ENCODE assay signal across 19 cellular contexts in genomic region chr1:214537872-214538473, GRCh38. TPM values are rescaled to one million over a fixed set of nuclear protein-coding genes. Genes with fewer than 3 reads are reported as not detected.
DNase-seq lines count a peak whose midpoint lies in the region; ATAC-seq, FAIRE-seq and TF ChIP-seq lines count a peak whose summit lies in the region.
"Had no signal": no experiment of that assay in that cellular context is flagged by ENCODE, and none has a peak within 500 bp of the region (broad histone marks: within the 10 kb centered on the region; RNA-seq: fewer than 3 reads in every experiment).

No MANE protein-coding gene starts in this region.

- FAIRE-seq in keratinocyte (lab: Jason Lieb, UNC) = peak; percentile 44

- H4K20me1 ChIP-seq in IMR-90 (ENCODE audit: insufficient read depth, low read length) (peaks cover 70% of the 10 kb centered on the region), keratinocyte (ENCODE audit: control insufficient read depth, extremely low read depth, insufficient read depth, low read length) (peaks cover 29% of the 10 kb centered on the region)

- peak overlapping the region; percentile 66; the same call in 1 of the 2 replicates for H3K23ac ChIP-seq in IMR-90 (ENCODE audit: low read depth, low read length)

- no peak overlapping the region for H4K91ac ChIP-seq in IMR-90 (ENCODE audit: insufficient read depth, low read depth, low read length)

- H3K27me3 Mint-ChIP-seq in WTC11 (ENCODE audit: low read depth) = no peaks in the 10 kb centered on the region
- no peaks in the 10 kb centered on the region for H3K27me3 Mint-ChIP-seq in activated CD4-positive, alpha-beta T cell treated with anti-CD3 and anti-CD28 coated beads, Interleukin-2, amount 10 ng/mL, durations not matched to agents 7 days and 5 days

- no peak overlapping the region for H2BK20ac ChIP-seq in IMR-90 (ENCODE audit: low read depth, low read length)

- CTCF ChIA-PET in IMR-90 (lab: Yijun Ruan, JAX) = no interaction called here
- CTCF ChIA-PET in WTC11 (lab: Charles Lee) = interaction anchor here (1.7 kb wide), 1 partner anchor 206 kb away, joined by 5 read pairs; no protein-coding TSS in a partner anchor
- CTCF ChIA-PET in activated CD4-positive, alpha-beta T cell treated with anti-CD3 and anti-CD28 coated beads, Interleukin-2, amount 10 ng/mL, durations not matched to agents 7 days and 5 days (lab: Charles Lee) = no interaction called here

- WGBS in IMR-90 (ENCODE audit: extremely low coverage in 2 of 2, insufficient read length in 1 of 2), 2 experiments = no CpG with 5 or more reads among the region's 4 CpGs
- 53 to 68% (median 57%) methylated on average over 4 of the region's 4 CpGs for WGBS in psoas muscle, 3 donors

- H3K79me1 ChIP-seq in IMR-90 (ENCODE audit: low read depth in 1 of 2, low read length in 2 of 2) = peaks cover 14 to 67% of the 10 kb centered on the region in 2 experiments; a peak in 3 of 4 replicates

- H3K27ac Mint-ChIP-seq in WTC11 = no peak overlapping the region
- H3K27ac Mint-ChIP-seq in activated CD4-positive, alpha-beta T cell treated with anti-CD3 and anti-CD28 coated beads, Interleukin-2, amount 10 ng/mL, durations not matched to agents 7 days and 5 days = no peak overlapping the region
- H3K27ac Mint-ChIP-seq: CD14-positive monocyte, IgD-negative memory B cell had no signal

- H3K4me1 ChIP-seq in IMR-90 (ENCODE audit: control insufficient read depth, insufficient read depth, low read length) (peaks cover 20% of the 10 kb centered on the region), keratinocyte (ENCODE audit: control insufficient read depth, extremely low read depth, insufficient read depth, low read length) (peaks cover 45% of the 10 kb centered on the region), psoas muscle (peaks cover 60% of the 10 kb centered on the region)

- no peak overlapping the region for H2BK120ac ChIP-seq in IMR-90 (ENCODE audit: low read depth, low read length)

- H3K9ac ChIP-seq in IMR-90 (ENCODE audit: low read depth, low read length) (no peak overlapping the region), keratinocyte (ENCODE audit: control insufficient read depth, extremely low read depth, insufficient read depth, low read length) (peak overlapping the region; percentile 28)
- H3K9ac ChIP-seq: GM23248 had no signal

- no peak for TF ChIP-seq POLR2A in IMR-90 (IDR thresholded peaks at IDR 0.05; ENCODE audit: low read depth, low read length)

- BruUV-seq in IMR-90 (replicated peaks; lab: Mats Ljungman, UMichigan) = no TSS peak

- no peak overlapping the region for H3K27ac ChIP-seq in IMR-90 (ENCODE audit: insufficient read depth, low read length)
- peak overlapping the region; percentile 36 for H3K27ac ChIP-seq in keratinocyte (ENCODE audit: control insufficient read depth, insufficient read depth, low read length)
- H3K27ac ChIP-seq in psoas muscle = peak overlapping the region; percentile 69
- H3K27ac ChIP-seq: GM23248, RWPE1 had no signal

- H3K4me2 ChIP-seq in IMR-90 (ENCODE audit: low read depth, low read length) (peak overlapping the region; percentile 47; the same call in 1 of the 2 replicates), keratinocyte (ENCODE audit: control insufficient read depth, extremely low read depth, insufficient read depth, low read depth, low read length) (peak overlapping the region; percentile 54)

- H3K9me3 ChIP-seq in IMR-90 (ENCODE audit: control insufficient read depth, insufficient read depth, low read length) (no peaks in the 10 kb centered on the region), keratinocyte (ENCODE audit: control insufficient read depth, low read depth, low read length) (no peaks in the 10 kb centered on the region), psoas muscle (no peaks in the 10 kb centered on the region)
- H3K9me3 ChIP-seq: Caco-2 had no signal

- peaks cover 6% of the 10 kb centered on the region for H3K9me3 Mint-ChIP-seq in WTC11
- no peaks in the 10 kb centered on the region for H3K9me3 Mint-ChIP-seq in activated CD4-positive, alpha-beta T cell treated with anti-CD3 and anti-CD28 coated beads, Interleukin-2, amount 10 ng/mL, durations not matched to agents 7 days and 5 days
- H3K9me3 Mint-ChIP-seq: IgD-negative memory B cell had no signal

- no peak overlapping the region for H2AK9ac ChIP-seq in IMR-90 (replicated peaks; ENCODE audit: low read depth, low read length, poor library complexity)

- POLR2A ChIA-PET in IMR-90 (lab: Charles Lee; ENCODE audit: unreplicated experiment) (no interaction called here), WTC11 (lab: Charles Lee) (interaction anchor here (1.4 to 1.7 kb wide), 2 partner anchors 12 to 14 kb away, joined by 6 to 7 read pairs; partner anchors contain the start of gene PTPN14)
- POLR2A ChIA-PET in activated CD4-positive, alpha-beta T cell treated with anti-CD3 and anti-CD28 coated beads, Interleukin-2, amount 10 ng/mL, durations not matched to agents 7 days and 5 days (lab: Charles Lee) = no interaction called here

- H3K9me1 ChIP-seq in IMR-90 (ENCODE audit: insufficient read depth, low read length) = peaks cover 20% of the 10 kb centered on the region
- peaks cover 10% of the 10 kb centered on the region for H3K9me1 ChIP-seq in keratinocyte (ENCODE audit: control insufficient read depth, extremely low read depth, insufficient read depth, low read length)

- no peak for TF ChIP-seq RAD21 in IMR-90 (IDR thresholded peaks at IDR 0.05; ENCODE audit: low read length)

- H3K27me3 ChIP-seq in IMR-90 (ENCODE audit: control insufficient read depth, insufficient read depth, low read length) (no peaks in the 10 kb centered on the region), keratinocyte (ENCODE audit: control insufficient read depth, extremely low read depth, insufficient read depth, low read length) (no peaks in the 10 kb centered on the region), psoas muscle (ENCODE audit: insufficient read depth in 3 of 3, low read length in 2 of 3) (no peaks in the 10 kb centered on the region)

- H2BK5ac ChIP-seq in IMR-90 (ENCODE audit: low read depth, low read length, poor library complexity, severe bottlenecking) = peak overlapping the region; percentile 13

- in situ Hi-C loops in IMR-90 (cut with MboI; ENCODE audit: low sequenced_read_pairs) = no loop called here
- in situ Hi-C loops in GM13976 (cut with MboI; ENCODE audit: low sequenced_read_pairs, unreplicated experiment) = no loop called here

- H4K8ac ChIP-seq in IMR-90 (ENCODE audit: low read depth in 2 of 2, low read length in 2 of 2) = no peak overlapping the region

- H3K18ac ChIP-seq in IMR-90 (ENCODE audit: low read depth, low read length) = no peak overlapping the region

- DNase-seq in IMR-90 (no peak), WTC11 (ENCODE audit: low spot score) (no peak), keratinocyte (ENCODE audit: low read depth, low spot score) (no peak), psoas muscle (no peak), HCEC 1CT (no peak), GM13976 (ENCODE audit: low spot score) (no peak), globus pallidus (ENCODE audit: low spot score) (no peak)
- DNase-seq in activated CD4-positive, alpha-beta T cell treated with anti-CD3 and anti-CD28 coated beads, Interleukin-2, amount 10 ng/mL, durations not matched to agents 7 days and 5 days = no peak
- DNase-seq: ACHN, AML-193, Caco-2, NCI-H1930, NCI-H2171, OCI-M1 had no signal

- no peak overlapping the region for H3K4me3 Mint-ChIP-seq in WTC11
- H3K4me3 Mint-ChIP-seq in activated CD4-positive, alpha-beta T cell treated with anti-CD3 and anti-CD28 coated beads, Interleukin-2, amount 10 ng/mL, durations not matched to agents 7 days and 5 days = no peak overlapping the region
- H3K4me3 Mint-ChIP-seq: CD14-positive monocyte, IgD-negative memory B cell had no signal

- H3K36me3 Mint-ChIP-seq in WTC11 = peaks cover 9% of the 10 kb centered on the region
- no peaks in the 10 kb centered on the region for H3K36me3 Mint-ChIP-seq in activated CD4-positive, alpha-beta T cell treated with anti-CD3 and anti-CD28 coated beads, Interleukin-2, amount 10 ng/mL, durations not matched to agents 7 days and 5 days (ENCODE audit: low read depth)
- H3K36me3 Mint-ChIP-seq: CD14-positive monocyte, IgD-negative memory B cell had no signal

- intact Hi-C loops in IMR-90 (cut with micrococcal nuclease) (no loop called here), psoas muscle (cut with DNase I) (loop anchor here in 1 of 2 donors (5.0 kb wide), 1 partner anchor 36 kb away; no protein-coding TSS in a partner anchor)

- H3K4ac ChIP-seq in IMR-90 (ENCODE audit: low read depth, low read length) = no peak overlapping the region

- TF ChIP-seq CTCF in IMR-90 (conservative IDR thresholded peaks at IDR 0.05; ENCODE audit: low read depth, low read length) = no peak
- no peak for TF ChIP-seq CTCF in WTC11 (IDR thresholded peaks at IDR 0.05)
- TF ChIP-seq CTCF in keratinocyte (optimal IDR thresholded peaks at IDR 0.05 in 1 of 3, IDR thresholded peaks at IDR 0.05 in 1 of 3, conservative IDR thresholded peaks at IDR 0.05 in 1 of 3; ENCODE audit: extremely low read depth in 1 of 3, insufficient read depth in 2 of 3, low read length in 3 of 3) = no peak
- TF ChIP-seq CTCF in psoas muscle (IDR thresholded peaks at IDR 0.05) = no peak
- no peak for TF ChIP-seq CTCF in GM13976 (IDR thresholded peaks at IDR 0.05; ENCODE audit: borderline replicate concordance, control extremely low read depth, extremely low read depth, insufficient read depth, missing control alignments)

- H3K79me2 ChIP-seq in keratinocyte (ENCODE audit: control insufficient read depth, insufficient read depth, low read length) = peaks cover 96% of the 10 kb centered on the region

- H3K4me3 ChIP-seq in IMR-90 (ENCODE audit: insufficient read depth, low read depth, low read length) (no peak overlapping the region), keratinocyte (ENCODE audit: control insufficient read depth in 2 of 3, extremely low read depth in 1 of 3, insufficient read depth in 2 of 3, low read depth in 1 of 3, low read length in 3 of 3) (peak overlapping the region in 1 of 3 experiments; percentile 18), psoas muscle (peak overlapping the region; percentile 19)
- H3K4me3 ChIP-seq: GM23248 had no signal

- H4K5ac ChIP-seq in IMR-90 (ENCODE audit: low read depth, low read length) = no peak overlapping the region

- H3K56ac ChIP-seq in IMR-90 (ENCODE audit: extremely low read depth, insufficient read depth, low read length) = no peak overlapping the region

- dilution Hi-C loops in IMR-90 (cut with HindIII; ENCODE audit: low sequenced_read_pairs, unreplicated experiment) (no loop called here), keratinocyte (cut with MboI; ENCODE audit: extremely low pct_ligation_motif_present, low sequenced_read_pairs) (no loop called here)

- no peak overlapping the region for H2BK15ac ChIP-seq in IMR-90 (ENCODE audit: low read depth, low read length)

- H3K36me3 ChIP-seq in IMR-90 (ENCODE audit: control insufficient read depth, insufficient read depth, low read length) = peaks cover 4% of the 10 kb centered on the region
- H3K36me3 ChIP-seq in keratinocyte (ENCODE audit: control insufficient read depth in 2 of 2, extremely low read depth in 1 of 2, insufficient read depth in 2 of 2, low read length in 2 of 2) = peaks cover 7 to 13% of the 10 kb centered on the region in 2 experiments
- H3K36me3 ChIP-seq in psoas muscle (ENCODE audit: insufficient read depth in 1 of 2, low read depth in 1 of 2) = no peaks in the 10 kb centered on the region

- ATAC-seq in IMR-90 (ENCODE audit: low read depth) (no peak), WTC11 (peak; percentile 31; the same call in 1 of the 2 replicates), psoas muscle (no peak)
- ATAC-seq: HCT116 had no signal

- H2AFZ ChIP-seq in IMR-90 (replicated peaks; ENCODE audit: low read length, poor library complexity) (no peak overlapping the region), keratinocyte (ENCODE audit: control insufficient read depth, low read length) (no peak overlapping the region)
- H2AFZ ChIP-seq: GM23248 had no signal

- peaks cover 43% of the 10 kb centered on the region for H3K4me1 Mint-ChIP-seq in WTC11
- H3K4me1 Mint-ChIP-seq in activated CD4-positive, alpha-beta T cell treated with anti-CD3 and anti-CD28 coated beads, Interleukin-2, amount 10 ng/mL, durations not matched to agents 7 days and 5 days = no peaks in the 10 kb centered on the region
- H3K4me1 Mint-ChIP-seq: CD14-positive monocyte, IgD-negative memory B cell had no signal

- no peak overlapping the region for H3K14ac ChIP-seq in IMR-90 (replicated peaks; ENCODE audit: low read depth, low read length)

- H2AK5ac ChIP-seq in IMR-90 (ENCODE audit: low read depth, low read length) = no peak overlapping the region; the same call in 1 of the 2 replicates

RNA-seq across cellular contexts. Expression of gene PTPN14, which starts 13.4 kb away (rescaled TPM):
- total RNA-seq in IMR-90 (2012; rRNA removed) (31.7 and 42.8 TPM in 2 replicates), WTC11 (2021) (83.3 to 88.4 TPM (median 86.4 TPM) in 3 replicates), psoas muscle (100 to 1,000 TPM in 1 of 4 donors, 10 to 100 TPM in 3; 50.8 to 106 (median 63.3) TPM)
- polyA plus RNA-seq in IMR-90 (2012; rRNA removed) (21.5 and 21.8 TPM in 2 replicates), keratinocyte (28.0 to 59.9 TPM (median 29.9 TPM) in 3 replicates), psoas muscle (10 to 100 TPM in 1 of 3 donors, 1 to 10 TPM in 2; 7.2 to 27.9 (median 9.1) TPM)
- polyA plus RNA-seq in IMR-90 (2012; cell fraction: cytosol; rRNA removed) = 7.4 and 16.9 TPM in 2 replicates
- polyA plus RNA-seq in IMR-90 (2012; cell fraction: nucleus; rRNA removed; ENCODE audit: low replicate concordance) = 21.6 and 26.1 TPM in 2 replicates
- 16.1 TPM for polyA plus RNA-seq in keratinocyte (2011; ENCODE audit: low read depth)
- polyA plus RNA-seq in keratinocyte (2011; cell fraction: cytosol; rRNA removed) = 22.9 and 31.8 TPM in 2 replicates
- polyA plus RNA-seq in keratinocyte (2011; cell fraction: nucleus; rRNA removed) = 67.8 and 76.2 TPM in 2 replicates
- polyA plus RNA-seq in keratinocyte (2012; ENCODE audit: low replicate concordance) = 23.6 and 44.7 TPM in 2 replicates
- 115 to 156 TPM (median 131 TPM) in 3 replicates for polyA minus RNA-seq in keratinocyte
- polyA minus RNA-seq in keratinocyte (2011; cell fraction: cytosol; rRNA and poly(A)+ RNA removed) = 92.3 TPM
- polyA minus RNA-seq in keratinocyte (2011; cell fraction: nucleus; rRNA and poly(A)+ RNA removed) = 167 and 251 TPM in 2 replicates
- total RNA-seq in activated CD4-positive, alpha-beta T cell treated with anti-CD3 and anti-CD28 coated beads, Interleukin-2, amount 10 ng/mL, durations not matched to agents 7 days and 5 days = under 1 TPM; 0.32 to 0.37 TPM

Comparison
In these comparisons a context has a peak if more than half of its experiments do, and no peak if none do; other contexts are left out.
1. RNA of gene PTPN14, which starts 13.4 kb away (total RNA-seq): 83.3 to 88.4 TPM in WTC11, 50.8 to 106 TPM in psoas muscle and 31.7 to 42.8 TPM in IMR-90; 0.32 to 0.37 TPM in activated CD4-positive, alpha-beta T cell treated with anti-CD3 and anti-CD28 coated beads, Interleukin-2, amount 10 ng/mL, durations not matched to agents 7 days and 5 days; every median in the first group is over 10 times any median in the second.